Comparison of ENCODE assay signal across 9 cellular contexts in genomic region chr19:51903192-51903591, GRCh38. TPM values are rescaled to one million over a fixed set of nuclear protein-coding genes. Genes with fewer than 3 reads are reported as not detected.
A peak's percentile ranks its signal among the peaks of the same experiment; 100 is the strongest.
DNase-seq lines count a peak whose midpoint lies in the region; TF ChIP-seq lines count a peak whose summit lies in the region.
"Had no signal": no experiment of that assay in that cellular context is flagged by ENCODE, and none has a peak within 500 bp of the region (broad histone marks: within the 10 kb centered on the region; RNA-seq: fewer than 3 reads in every experiment).

No MANE protein-coding gene starts in this region.

- peaks cover 0 to 53% of the 10 kb centered on the region in 2 donors for H3K9me3 ChIP-seq in ascending aorta
- peaks cover 2 to 30% (median 13%) of the 10 kb centered on the region in 5 donors for H3K9me3 ChIP-seq in subcutaneous abdominal adipose tissue (ENCODE audit: control insufficient read depth in 5 of 5, low read length in 5 of 5)

- POLR2A ChIA-PET in HEK293T (lab: Yijun Ruan, JAX) = no interaction called here

- H3K27ac ChIP-seq in ascending aorta (no peak overlapping the region), subcutaneous abdominal adipose tissue (ENCODE audit: low read depth, low read length) (no peak overlapping the region)
- H3K27ac ChIP-seq: adrenal gland had no signal

- CTCF ChIA-PET in HEK293T (lab: Yijun Ruan, JAX) = no interaction called here

- H3K9ac ChIP-seq in subcutaneous abdominal adipose tissue (ENCODE audit: low read length in 5 of 5) = no peak overlapping the region

- H3K27ac Mint-ChIP-seq in activated T-cell treated with anti-CD3 and anti-CD28 coated beads, Interleukin-2, amount 50 U/mL, for 24 hours = peak overlapping the region; percentile 96

- intact Hi-C loops in ascending aorta (cut with DNase I) = no loop called here

- H3K4me3 ChIP-seq in ascending aorta (peak overlapping the region; percentile 76 to 79), subcutaneous abdominal adipose tissue (ENCODE audit: low read depth in 1 of 5, low read length in 5 of 5) (peak overlapping the region in 3 of 5 donors; percentile 29 to 94 (median 37))

- DNase-seq in activated T-cell treated with anti-CD3 and anti-CD28 coated beads, Interleukin-2, amount 50 U/mL, for 24 hours = no peak
- DNase-seq in activated T-cell treated with anti-CD3 and anti-CD28 coated beads for 4 hours (no peak), ascending aorta (ENCODE audit: low spot score in 2 of 2) (no peak), medulla oblongata (ENCODE audit: extremely low spot score) (peak; percentile 60), HuH-7 (ENCODE audit: low spot score) (no peak), HEK293T (ENCODE audit: extremely low spot score) (no peak), NOMO-1 (lab: John Stamatoyannopoulos, UW; ENCODE audit: unreplicated experiment in 2 of 2) (no peak)
- DNase-seq: adrenal gland had no signal

- no peak for TF ChIP-seq CTCF in ascending aorta (IDR thresholded peaks at IDR 0.05)

- H3K27me3 Mint-ChIP-seq in activated T-cell treated with anti-CD3 and anti-CD28 coated beads, Interleukin-2, amount 50 U/mL, for 24 hours = peaks cover 21% of the 10 kb centered on the region

- peaks cover 63% of the 10 kb centered on the region for H3K9me3 Mint-ChIP-seq in activated T-cell treated with anti-CD3 and anti-CD28 coated beads, Interleukin-2, amount 50 U/mL, for 24 hours

- H3K4me1 ChIP-seq in ascending aorta = peaks cover 0 to 4% of the 10 kb centered on the region in 2 donors
- H3K4me1 ChIP-seq in subcutaneous abdominal adipose tissue (ENCODE audit: control insufficient read depth in 5 of 5, insufficient read depth in 5 of 5, low read length in 5 of 5) = peaks cover 5 to 15% (median 15%) of the 10 kb centered on the region in 5 donors

- peak overlapping the region; percentile 91 for H3K4me3 Mint-ChIP-seq in activated T-cell treated with anti-CD3 and anti-CD28 coated beads, Interleukin-2, amount 50 U/mL, for 24 hours

- peaks cover 21% of the 10 kb centered on the region for H3K4me1 Mint-ChIP-seq in activated T-cell treated with anti-CD3 and anti-CD28 coated beads, Interleukin-2, amount 50 U/mL, for 24 hours (ENCODE audit: low read depth)

- H3K36me3 ChIP-seq in ascending aorta = peaks cover 30 to 37% of the 10 kb centered on the region in 2 donors
- peaks cover 12 to 19% (median 19%) of the 10 kb centered on the region in 5 donors for H3K36me3 ChIP-seq in subcutaneous abdominal adipose tissue (ENCODE audit: control insufficient read depth in 5 of 5, insufficient read depth in 5 of 5, low read length in 5 of 5)

- H3K27me3 ChIP-seq in ascending aorta (no peaks in the 10 kb centered on the region), subcutaneous abdominal adipose tissue (ENCODE audit: control insufficient read depth in 5 of 5, insufficient read depth in 4 of 5, low read length in 5 of 5) (peaks cover 0 to 3% (median 2%) of the 10 kb centered on the region in 5 donors)
- H3K27me3 ChIP-seq: adrenal gland had no signal

- H3K36me3 Mint-ChIP-seq in activated T-cell treated with anti-CD3 and anti-CD28 coated beads, Interleukin-2, amount 50 U/mL, for 24 hours (ENCODE audit: low read depth) = peaks cover 96% of the 10 kb centered on the region

TF ChIP-seq in HEK293T, 16 proteins besides CTCF, POLR2A, EP300 and RAD21:
- TF ChIP-seq NFRKB (IDR thresholded peaks at IDR 0.05) = no peak
TF ChIP-seq in HEK293T: peak in this region for 0.

RNA-seq across cellular contexts. Expression of gene ZNF649, which starts 1.6 kb away (rescaled TPM):
- 4.7 TPM for total RNA-seq in ascending aorta

RNA-seq across cellular contexts. Expression of gene ZNF577, which starts 15.4 kb away (rescaled TPM):
- total RNA-seq in ascending aorta = 3.8 TPM

RNA-seq across cellular contexts. Expression of gene ZNF613, which starts 24.1 kb away (rescaled TPM):
- 4.0 TPM for total RNA-seq in ascending aorta
